18 cellular contexts compared by ENCODE assay signal in the genomic region with DNA sequence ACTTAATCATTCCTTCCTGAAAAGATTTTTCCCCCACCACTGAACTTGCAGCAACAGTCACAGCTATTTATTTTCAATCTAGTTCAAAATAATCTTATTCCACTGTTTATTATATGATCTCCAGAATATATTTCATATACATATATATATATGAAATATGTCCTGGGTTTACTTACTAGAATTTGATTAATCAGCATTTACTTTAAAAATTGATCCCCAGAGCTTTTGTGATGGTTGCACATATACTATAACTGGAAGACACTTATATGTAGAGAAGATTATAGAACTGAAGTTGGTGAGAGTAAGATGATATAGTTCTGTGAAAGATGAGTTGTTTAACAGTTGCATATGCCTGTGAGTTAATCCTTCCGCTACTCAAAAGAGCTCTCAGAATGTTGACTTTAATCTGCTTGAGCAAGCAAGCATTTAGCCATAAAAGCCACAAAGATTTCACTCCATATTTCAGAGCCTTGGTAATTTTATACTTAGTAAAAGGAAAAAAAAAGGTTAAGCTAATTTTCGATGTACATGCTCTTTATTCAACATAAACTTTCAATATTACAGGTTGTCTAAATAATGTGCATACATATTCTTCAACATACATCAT.
DNase-seq lines count a peak whose midpoint lies in the region; ATAC-seq and TF ChIP-seq lines count a peak whose summit lies in the region.
"Had no signal": no experiment of that assay in that cellular context is flagged by ENCODE, and none has a peak within 500 bp of the region (broad histone marks: within the 10 kb centered on the region; RNA-seq: fewer than 3 reads in every experiment).

No MANE protein-coding gene starts in this region.

- H2BK120ac ChIP-seq in H9 (ENCODE audit: low read depth, low read length, poor library complexity, severe bottlenecking), result no peak overlapping the region

- no peak overlapping the region for H3K23ac ChIP-seq in H9 (ENCODE audit: insufficient read length, low read depth, low read length)

- no peak overlapping the region for H4K91ac ChIP-seq in H9 (ENCODE audit: insufficient read length, low read depth, low read length)

- H2BK12ac ChIP-seq in H9 (ENCODE audit: insufficient read length, low read depth, low read length), result no peak overlapping the region

- TF ChIP-seq EP300 in upper lobe of left lung (IDR thresholded peaks at IDR 0.05), result no peak

- no peak overlapping the region for H3K27ac ChIP-seq in upper lobe of left lung
- H3K27ac ChIP-seq in H9 (ENCODE audit: insufficient read length, low read depth, low read length), result no peak overlapping the region
- H3K27ac ChIP-seq: heart left ventricle, HL-60, upper lobe of right lung had no signal

- no peak overlapping the region for H3K9ac ChIP-seq in H9 (ENCODE audit: extremely low read depth, insufficient read length, low read length)

- H3K27ac Mint-ChIP-seq in nephron progenitor cell (peak overlapping the region; percentile 47), H9 (no peak overlapping the region)
- H3K27ac Mint-ChIP-seq: activated naive CD4-positive, alpha-beta T cell treated with anti-CD3 and anti-CD28 coated beads, Interleukin-2, amount 50 U/mL, for 72 hours; activated T-helper 1 cell treated with anti-CD3 and anti-CD28 coated beads, Interleukin-12 subunit alpha, Interleukin-12 subunit beta, Interleukin-2, Interleukin-4 antibody, amounts not matched to agents 30 ng/mL and 10 ng/mL and 1 ng/mL, durations not matched to agents 14 hours and 24 hours and 36 hours had no signal

- H3K36me3 Mint-ChIP-seq in nephron progenitor cell (ENCODE audit: low read depth) (no peaks in the 10 kb centered on the region), H9 (ENCODE audit: insufficient read depth in 1 of 3, low read depth in 3 of 3) (no peaks in the 10 kb centered on the region)
- H3K36me3 Mint-ChIP-seq: activated naive CD4-positive, alpha-beta T cell treated with anti-CD3 and anti-CD28 coated beads, Interleukin-2, amount 50 U/mL, for 72 hours had no signal

- H3K4me3 ChIP-seq in upper lobe of left lung, result no peak overlapping the region
- H3K4me3 ChIP-seq: heart left ventricle, upper lobe of right lung had no signal

- H3K4me2 ChIP-seq in H9 (ENCODE audit: insufficient read depth, insufficient read length, low read length), result no peak overlapping the region

- ATAC-seq in GM19395 (IDR thresholded peaks at IDR 0.05; ENCODE audit: unreplicated experiment) (no peak), upper lobe of left lung (ENCODE audit: low FRiP score in 2 of 2) (no peak), HG02678 (IDR thresholded peaks at IDR 0.05; ENCODE audit: unreplicated experiment) (no peak)
- ATAC-seq: activated naive CD4-positive, alpha-beta T cell treated with anti-CD3 and anti-CD28 coated beads, Interleukin-2, amount 50 U/mL, for 72 hours; HCT116; heart left ventricle; upper lobe of right lung had no signal

- H3K79me2 ChIP-seq in H9 (ENCODE audit: insufficient read depth, low read length), result no peaks in the 10 kb centered on the region

- no peak overlapping the region for H4K8ac ChIP-seq in H9 (replicated peaks; ENCODE audit: insufficient read length, low read depth, low read length)

- H2AK5ac ChIP-seq in H9 (ENCODE audit: insufficient read length, low read length), result no peak overlapping the region

- DNase-seq in DMS79 treated with DMSO at 0.1 percent for 48 hours (lab: John Stamatoyannopoulos, UW) (peak; percentile 91), LHCN-M2 (ENCODE audit: low read depth) (peak; percentile 53), astrocyte of the hippocampus (ENCODE audit: low read depth, low spot score) (peak; percentile 16), nephron progenitor cell (no peak), upper lobe of left lung (no peak), H9 (no peak)
- DNase-seq: cortex of kidney; heart left ventricle; NCI-H1930; NCI-H69; stimulated activated CD8-positive, alpha-beta memory T cell treated with anti-CD3 and anti-CD28 coated beads, Interleukin-4, amount 100 ng/mL, for 48 hours; upper lobe of right lung had no signal

- no peak overlapping the region for H2AFZ ChIP-seq in H9 (ENCODE audit: low read length)

- WGBS in upper lobe of left lung, 2 donors, result 53 to 71% methylated on average over 2 of the region's 2 CpGs
- no CpG with 5 or more reads among the region's 2 CpGs for WGBS in H9 (ENCODE audit: extremely low coverage, insufficient read length, low lambda C conversion rate)

- no peak overlapping the region for H3K56ac ChIP-seq in H9 (ENCODE audit: insufficient read length, low read depth, low read length)

- no peak overlapping the region for H3T11ph ChIP-seq in H9 (ENCODE audit: low read length)

- H4K20me1 ChIP-seq in H9 (ENCODE audit: control insufficient read depth, insufficient read depth, insufficient read length), result no peaks in the 10 kb centered on the region

- H2BK20ac ChIP-seq in H9 (ENCODE audit: low read depth, low read length, poor library complexity, severe bottlenecking), result no peak overlapping the region

- no peaks in the 10 kb centered on the region for H3K36me3 ChIP-seq in upper lobe of left lung
- H3K36me3 ChIP-seq: heart left ventricle, upper lobe of right lung had no signal

- H3K4me1 Mint-ChIP-seq in nephron progenitor cell (peaks cover 13% of the 10 kb centered on the region), H9 (peaks cover 8 to 10% of the 10 kb centered on the region in 2 experiments)

- no peaks in the 10 kb centered on the region for H3K9me3 ChIP-seq in upper lobe of left lung
- H3K9me3 ChIP-seq in H9 (ENCODE audit: control insufficient read depth, low read depth, low read length), result no peaks in the 10 kb centered on the region
- H3K9me3 ChIP-seq: upper lobe of right lung had no signal

- H2BK5ac ChIP-seq in H9 (ENCODE audit: insufficient read length, low read length), result no peak overlapping the region

- H3K27me3 ChIP-seq in upper lobe of left lung, result no peaks in the 10 kb centered on the region
- no peaks in the 10 kb centered on the region for H3K27me3 ChIP-seq in H9 (ENCODE audit: insufficient read depth, low read length)
- H3K27me3 ChIP-seq: heart left ventricle, upper lobe of right lung had no signal

- no peaks in the 10 kb centered on the region for H3K23me2 ChIP-seq in H9 (ENCODE audit: insufficient read length, low read depth, low read length, poor library complexity, severe bottlenecking)

- no peaks in the 10 kb centered on the region for H3K4me1 ChIP-seq in upper lobe of left lung
- H3K4me1 ChIP-seq in H9 (ENCODE audit: insufficient read depth, low read length), result no peaks in the 10 kb centered on the region; the same call in 1 of the 2 replicates
- H3K4me1 ChIP-seq: heart left ventricle, upper lobe of right lung had no signal

- TF ChIP-seq POLR2A in upper lobe of left lung (IDR thresholded peaks at IDR 0.05), result no peak

- H3K18ac ChIP-seq in H9 (ENCODE audit: insufficient read length, low read depth, low read length), result no peak overlapping the region

- no peak overlapping the region for H3K4me3 Mint-ChIP-seq in nephron progenitor cell
- no peak overlapping the region for H3K4me3 Mint-ChIP-seq in H9
- H3K4me3 Mint-ChIP-seq: activated T-helper 1 cell treated with anti-CD3 and anti-CD28 coated beads, Interleukin-12 subunit alpha, Interleukin-12 subunit beta, Interleukin-2, Interleukin-4 antibody, amounts not matched to agents 30 ng/mL and 10 ng/mL and 1 ng/mL, durations not matched to agents 14 hours and 24 hours and 36 hours had no signal

- H3K27me3 Mint-ChIP-seq in nephron progenitor cell (ENCODE audit: low read depth, poor library complexity) (no peaks in the 10 kb centered on the region), H9 (ENCODE audit: low read depth) (no peaks in the 10 kb centered on the region)

- no peak overlapping the region for H3K14ac ChIP-seq in H9 (ENCODE audit: insufficient read depth, low read length)

- H3K79me1 ChIP-seq in H9 (ENCODE audit: insufficient read depth, low read depth, low read length, poor library complexity, severe bottlenecking), result no peaks in the 10 kb centered on the region

- no peak for TF ChIP-seq CTCF in nephron progenitor cell (IDR thresholded peaks at IDR 0.05)
- TF ChIP-seq CTCF in upper lobe of left lung (IDR thresholded peaks at IDR 0.05), result no peak
- no peak for TF ChIP-seq CTCF in H9 (conservative IDR thresholded peaks at IDR 0.05)

- H3K4ac ChIP-seq in H9 (ENCODE audit: low read depth, low read length), result no peak overlapping the region

- no peak overlapping the region for H4K5ac ChIP-seq in H9 (ENCODE audit: insufficient read length, low read depth, low read length)

- no peak overlapping the region for H2BK15ac ChIP-seq in H9 (ENCODE audit: low read depth, low read length)

- H3K9me3 Mint-ChIP-seq in nephron progenitor cell (peaks cover 3% of the 10 kb centered on the region), H9 (peaks cover 0 to 2% of the 10 kb centered on the region in 2 experiments; a peak in 1 of 5 replicates)

Comparison
In these comparisons a context has a peak if more than half of its experiments do, and no peak if none do; other contexts are left out.
1. DNase-seq: peak in DMS79 treated with DMSO at 0.1 percent for 48 hours (single experiment), LHCN-M2 (single experiment) and astrocyte of the hippocampus (single experiment); none in nephron progenitor cell (single experiment), upper lobe of left lung (0 of 2) and H9 (single experiment).